ENCODE assay signal across 1 cellular context in genomic region chr12:65590318-65590717, GRCh38.
TF ChIP-seq lines count a peak whose summit lies in the region.

No MANE protein-coding gene starts in this region.

TF ChIP-seq in HEK293, 187 proteins besides CTCF, POLR2A, EP300 and RAD21 (continued from another document):
- TF ChIP-seq PATZ1 (tag by site-specific recombination; IDR thresholded peaks at IDR 0.05) = no peak; the same call in 1 of the 2 replicates
- no peak for TF ChIP-seq ZNF560 (tag by site-specific recombination; IDR thresholded peaks at IDR 0.05; ENCODE audit: borderline replicate concordance)
- TF ChIP-seq ZNF610 (tag by site-specific recombination; IDR thresholded peaks at IDR 0.05; ENCODE audit: borderline replicate concordance) = no peak
- no peak for TF ChIP-seq ZBTB48 (tag by site-specific recombination; IDR thresholded peaks at IDR 0.05)
- no peak for TF ChIP-seq REPIN1 (tag by site-specific recombination; IDR thresholded peaks at IDR 0.05; ENCODE audit: low read depth)
- no peak for TF ChIP-seq ZNF521 (tag by site-specific recombination; IDR thresholded peaks at IDR 0.05)
- TF ChIP-seq ZNF777 (tag by site-specific recombination; IDR thresholded peaks at IDR 0.05; ENCODE audit: borderline replicate concordance) = no peak
- TF ChIP-seq, protein P1, sequence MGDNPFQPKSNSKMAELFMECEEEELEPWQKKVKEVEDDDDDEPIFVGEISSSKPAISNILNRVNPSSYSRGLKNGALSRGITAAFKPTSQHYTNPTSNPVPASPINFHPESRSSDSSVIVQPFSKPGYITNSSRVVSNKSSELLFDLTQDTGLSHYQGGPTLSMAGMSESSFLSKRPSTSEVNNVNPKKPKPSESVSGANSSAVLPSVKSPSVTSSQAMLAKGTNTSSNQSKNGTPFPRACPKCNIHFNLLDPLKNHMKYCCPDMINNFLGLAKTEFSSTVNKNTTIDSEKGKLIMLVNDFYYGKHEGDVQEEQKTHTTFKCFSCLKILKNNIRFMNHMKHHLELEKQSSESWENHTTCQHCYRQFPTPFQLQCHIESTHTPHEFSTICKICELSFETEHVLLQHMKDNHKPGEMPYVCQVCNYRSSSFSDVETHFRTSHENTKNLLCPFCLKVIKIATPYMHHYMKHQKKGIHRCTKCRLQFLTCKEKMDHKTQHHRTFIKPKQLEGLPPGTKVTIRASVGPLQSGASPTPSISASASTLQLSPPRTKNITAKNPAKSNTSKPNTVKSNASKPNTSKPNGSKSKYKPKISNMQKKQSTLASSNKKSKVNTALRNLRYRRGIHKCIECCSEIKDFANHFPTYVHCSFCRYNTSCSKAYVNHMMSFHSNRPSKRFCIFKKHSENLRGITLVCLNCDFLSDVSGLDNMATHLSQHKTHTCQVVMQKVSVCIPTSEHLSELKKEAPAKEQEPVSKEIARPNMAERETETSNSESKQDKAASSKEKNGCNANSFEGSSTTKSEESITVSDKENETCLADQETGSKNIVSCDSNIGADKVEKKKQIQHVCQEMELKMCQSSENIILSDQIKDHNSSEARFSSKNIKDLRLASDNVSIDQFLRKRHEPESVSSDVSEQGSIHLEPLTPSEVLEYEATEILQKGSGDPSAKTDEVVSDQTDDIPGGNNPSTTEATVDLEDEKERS (tag by site-specific recombination; IDR thresholded peaks at IDR 0.05) = no peak
- TF ChIP-seq ZNF837 (tag by site-specific recombination; IDR thresholded peaks at IDR 0.05) = no peak
- TF ChIP-seq, protein P2, sequence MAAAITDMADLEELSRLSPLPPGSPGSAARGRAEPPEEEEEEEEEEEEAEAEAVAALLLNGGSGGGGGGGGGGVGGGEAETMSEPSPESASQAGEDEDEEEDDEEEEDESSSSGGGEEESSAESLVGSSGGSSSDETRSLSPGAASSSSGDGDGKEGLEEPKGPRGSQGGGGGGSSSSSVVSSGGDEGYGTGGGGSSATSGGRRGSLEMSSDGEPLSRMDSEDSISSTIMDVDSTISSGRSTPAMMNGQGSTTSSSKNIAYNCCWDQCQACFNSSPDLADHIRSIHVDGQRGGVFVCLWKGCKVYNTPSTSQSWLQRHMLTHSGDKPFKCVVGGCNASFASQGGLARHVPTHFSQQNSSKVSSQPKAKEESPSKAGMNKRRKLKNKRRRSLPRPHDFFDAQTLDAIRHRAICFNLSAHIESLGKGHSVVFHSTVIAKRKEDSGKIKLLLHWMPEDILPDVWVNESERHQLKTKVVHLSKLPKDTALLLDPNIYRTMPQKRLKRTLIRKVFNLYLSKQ (tag by site-specific recombination; IDR thresholded peaks at IDR 0.05; ENCODE audit: borderline replicate concordance) = no peak
- TF ChIP-seq ZBTB1 (tag by site-specific recombination; IDR thresholded peaks at IDR 0.05) = no peak
- TF ChIP-seq ZNF112 (tag by site-specific recombination; IDR thresholded peaks at IDR 0.05) = no peak
- peak; percentile 76; the same call in 1 of the 2 replicates for TF ChIP-seq ZNF423 (tag by site-specific recombination; IDR thresholded peaks at IDR 0.05)
- no peak for TF ChIP-seq ZNF366 (tag by site-specific recombination; conservative IDR thresholded peaks at IDR 0.05)
- no peak for TF ChIP-seq KLF7 (tag by site-specific recombination; IDR thresholded peaks at IDR 0.05; ENCODE audit: borderline replicate concordance)
- TF ChIP-seq, protein P3, sequence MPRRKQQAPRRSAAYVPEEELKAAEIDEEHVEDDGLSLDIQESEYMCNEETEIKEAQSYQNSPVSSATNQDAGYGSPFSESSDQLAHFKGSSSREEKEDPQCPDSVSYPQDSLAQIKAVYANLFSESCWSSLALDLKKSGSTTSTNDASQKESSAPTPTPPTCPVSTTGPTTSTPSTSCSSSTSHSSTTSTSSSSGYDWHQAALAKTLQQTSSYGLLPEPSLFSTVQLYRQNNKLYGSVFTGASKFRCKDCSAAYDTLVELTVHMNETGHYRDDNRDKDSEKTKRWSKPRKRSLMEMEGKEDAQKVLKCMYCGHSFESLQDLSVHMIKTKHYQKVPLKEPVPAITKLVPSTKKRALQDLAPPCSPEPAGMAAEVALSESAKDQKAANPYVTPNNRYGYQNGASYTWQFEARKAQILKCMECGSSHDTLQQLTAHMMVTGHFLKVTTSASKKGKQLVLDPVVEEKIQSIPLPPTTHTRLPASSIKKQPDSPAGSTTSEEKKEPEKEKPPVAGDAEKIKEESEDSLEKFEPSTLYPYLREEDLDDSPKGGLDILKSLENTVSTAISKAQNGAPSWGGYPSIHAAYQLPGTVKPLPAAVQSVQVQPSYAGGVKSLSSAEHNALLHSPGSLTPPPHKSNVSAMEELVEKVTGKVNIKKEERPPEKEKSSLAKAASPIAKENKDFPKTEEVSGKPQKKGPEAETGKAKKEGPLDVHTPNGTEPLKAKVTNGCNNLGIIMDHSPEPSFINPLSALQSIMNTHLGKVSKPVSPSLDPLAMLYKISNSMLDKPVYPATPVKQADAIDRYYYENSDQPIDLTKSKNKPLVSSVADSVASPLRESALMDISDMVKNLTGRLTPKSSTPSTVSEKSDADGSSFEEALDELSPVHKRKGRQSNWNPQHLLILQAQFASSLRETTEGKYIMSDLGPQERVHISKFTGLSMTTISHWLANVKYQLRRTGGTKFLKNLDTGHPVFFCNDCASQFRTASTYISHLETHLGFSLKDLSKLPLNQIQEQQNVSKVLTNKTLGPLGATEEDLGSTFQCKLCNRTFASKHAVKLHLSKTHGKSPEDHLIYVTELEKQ (tag by site-specific recombination; IDR thresholded peaks at IDR 0.05; ENCODE audit: borderline replicate concordance) = no peak
- no peak for TF ChIP-seq ZNF362 (tag by site-specific recombination; IDR thresholded peaks at IDR 0.05)
- TF ChIP-seq ZNF157 (tag by site-specific recombination; IDR thresholded peaks at IDR 0.05) = no peak
- TF ChIP-seq FEZF1 (tag by site-specific recombination; IDR thresholded peaks at IDR 0.05) = peak; percentile 77
- TF ChIP-seq OVOL3 (tag by site-specific recombination; IDR thresholded peaks at IDR 0.05) = no peak
- no peak for TF ChIP-seq ZNF449 (tag by site-specific recombination; IDR thresholded peaks at IDR 0.05)
- TF ChIP-seq OSR2 (tag by site-specific recombination; IDR thresholded peaks at IDR 0.05) = peak; percentile 85
- TF ChIP-seq ZNF544 (tag by site-specific recombination; IDR thresholded peaks at IDR 0.05) = no peak
- no peak for TF ChIP-seq ZNF350 (tag by site-specific recombination; IDR thresholded peaks at IDR 0.05)
- no peak for TF ChIP-seq ZSCAN23 (tag by site-specific recombination; IDR thresholded peaks at IDR 0.05)
- TF ChIP-seq ZNF791 (tag by site-specific recombination; IDR thresholded peaks at IDR 0.05) = no peak
- no peak for TF ChIP-seq ZNF776 (tag by site-specific recombination; IDR thresholded peaks at IDR 0.05; ENCODE audit: borderline replicate concordance)
- TF ChIP-seq ZNF701 (tag by site-specific recombination; IDR thresholded peaks at IDR 0.05) = no peak
